ENCODE assay signal across 11 cellular contexts in the genomic region with DNA sequence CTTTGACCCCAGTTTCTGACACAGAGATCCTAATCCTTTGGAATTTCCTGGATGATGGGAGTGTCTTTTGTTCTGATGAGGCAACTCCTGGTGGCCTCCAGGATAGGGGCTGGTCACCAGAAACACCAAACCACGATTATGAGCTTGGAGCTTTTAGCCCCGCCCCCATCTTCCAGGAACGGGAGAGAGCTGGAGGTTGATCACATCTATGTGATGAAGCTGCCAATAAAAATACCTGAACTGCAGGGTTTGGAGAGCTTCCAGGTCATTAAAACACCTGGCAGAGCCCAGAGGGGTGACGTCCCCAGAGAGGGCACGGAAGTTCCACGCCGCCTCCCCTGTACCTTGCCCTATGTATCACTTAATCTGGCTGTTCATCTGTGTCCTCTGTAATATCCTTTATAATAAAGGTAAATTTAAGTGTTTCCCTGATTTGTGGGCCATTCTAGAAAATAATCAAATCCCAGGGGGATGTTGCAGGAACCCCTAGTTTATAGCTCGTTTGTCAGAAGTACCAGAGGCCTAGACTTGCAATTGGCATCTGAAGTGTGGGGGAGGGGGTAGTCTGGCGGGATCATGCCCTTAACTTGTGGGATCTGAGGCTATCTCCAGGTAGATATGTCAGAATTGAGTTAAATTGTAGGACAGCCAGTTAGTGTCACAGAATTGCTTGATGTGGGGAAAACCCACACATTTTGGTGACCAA. TPM values are rescaled to one million over a fixed set of nuclear protein-coding genes. Genes with fewer than 3 reads are reported as not detected.
DNase-seq lines count a peak whose midpoint lies in the region; ATAC-seq and TF ChIP-seq lines count a peak whose summit lies in the region.
"Had no signal": no experiment of that assay in that cellular context is flagged by ENCODE, and none has a peak within 500 bp of the region (broad histone marks: within the 10 kb centered on the region; RNA-seq: fewer than 3 reads in every experiment).

No MANE protein-coding gene starts in this region.

- WGBS in liver = 38% methylated on average over 9 of the region's 9 CpGs

- H3K27me3 ChIP-seq in liver (ENCODE audit: control insufficient read depth in 4 of 4, insufficient read depth in 4 of 4, low read length in 3 of 4) = no peaks in the 10 kb centered on the region
- H3K27me3 ChIP-seq: cardiac muscle cell, left lung had no signal

- ATAC-seq in GM19463 (IDR thresholded peaks at IDR 0.05; ENCODE audit: unreplicated experiment) = no peak
- ATAC-seq: left lung had no signal

- H3K36me3 ChIP-seq in liver (ENCODE audit: control insufficient read depth in 4 of 4, insufficient read depth in 3 of 4, low read depth in 1 of 4, low read length in 3 of 4) = peaks cover 0 to 16% (median 7%) of the 10 kb centered on the region in 4 donors

- TF ChIP-seq CTCF in liver (IDR thresholded peaks at IDR 0.05; ENCODE audit: low read depth, low read length, missing input control) = no peak

- TF ChIP-seq RAD21 in liver (IDR thresholded peaks at IDR 0.05) = peak in 1 of 2 donors; percentile 47

- peaks cover 2 to 9% (median 4%) of the 10 kb centered on the region in 4 donors for H3K4me1 ChIP-seq in liver (ENCODE audit: control insufficient read depth in 4 of 4, insufficient read depth in 4 of 4, low read length in 3 of 4)

- peak overlapping the region; percentile 67 to 78 for H3K27ac ChIP-seq in liver (ENCODE audit: low read depth in 1 of 2, low read length in 2 of 2)
- H3K27ac ChIP-seq: cardiac muscle cell, left lung had no signal

- DNase-seq in SIG-M5 treated with dmso at 0.1 percent for 504 hours (lab: John Stamatoyannopoulos, UW; ENCODE audit: unreplicated experiment) = peak; percentile 18
- no peak for DNase-seq in SIG-M5 (lab: John Stamatoyannopoulos, UW)
- DNase-seq in amniotic epithelial cell (ENCODE audit: low read depth) = peak; percentile 36
- DNase-seq in ureter (ENCODE audit: low spot score) = peak; percentile 59
- DNase-seq in CD1c-positive myeloid dendritic cell (ENCODE audit: extremely low spot score) = no peak
- DNase-seq in NCI-H1092 (lab: John Stamatoyannopoulos, UW) = no peak
- DNase-seq: left lung, retina had no signal

- H3K9ac ChIP-seq in liver (ENCODE audit: low read depth in 1 of 2, low read length in 2 of 2) = peak overlapping the region in 1 of 2 donors; percentile 2

- H3K4me3 ChIP-seq in liver (ENCODE audit: low read depth in 1 of 3, low read length in 3 of 3) = no peak overlapping the region
- H3K4me3 ChIP-seq: cardiac muscle cell, left lung had no signal

- no peaks in the 10 kb centered on the region for H3K9me3 ChIP-seq in liver (ENCODE audit: control insufficient read depth in 4 of 4, low read length in 3 of 4)
- H3K9me3 ChIP-seq: left lung had no signal

TF ChIP-seq in liver, 16 proteins besides CTCF, POLR2A, EP300 and RAD21:
- TF ChIP-seq GABPA (IDR thresholded peaks at IDR 0.05 in 1 of 2, conservative IDR thresholded peaks at IDR 0.05 in 1 of 2) (peak in 1 of 2 donors; percentile 36), YY1 (IDR thresholded peaks at IDR 0.05) (peak; percentile 41), JUND (IDR thresholded peaks at IDR 0.05) (peak; percentile 43 to 62), RXRA (IDR thresholded peaks at IDR 0.05) (peak; percentile 82 to 87), SP1 (IDR thresholded peaks at IDR 0.05) (peak; percentile 87), HNF4G (IDR thresholded peaks at IDR 0.05) (no peak), HNF4A (conservative IDR thresholded peaks at IDR 0.05) (peak; percentile 88 to 95), NR2F2 (IDR thresholded peaks at IDR 0.05) (peak; percentile 40), FOXA2 (IDR thresholded peaks at IDR 0.05) (peak; percentile 39), FOXA1 (IDR thresholded peaks at IDR 0.05) (no peak), EGR1 (IDR thresholded peaks at IDR 0.05; ENCODE audit: low read depth in 2 of 2) (peak in 1 of 2 donors; percentile 27)
- TF ChIP-seq, protein P1, sequence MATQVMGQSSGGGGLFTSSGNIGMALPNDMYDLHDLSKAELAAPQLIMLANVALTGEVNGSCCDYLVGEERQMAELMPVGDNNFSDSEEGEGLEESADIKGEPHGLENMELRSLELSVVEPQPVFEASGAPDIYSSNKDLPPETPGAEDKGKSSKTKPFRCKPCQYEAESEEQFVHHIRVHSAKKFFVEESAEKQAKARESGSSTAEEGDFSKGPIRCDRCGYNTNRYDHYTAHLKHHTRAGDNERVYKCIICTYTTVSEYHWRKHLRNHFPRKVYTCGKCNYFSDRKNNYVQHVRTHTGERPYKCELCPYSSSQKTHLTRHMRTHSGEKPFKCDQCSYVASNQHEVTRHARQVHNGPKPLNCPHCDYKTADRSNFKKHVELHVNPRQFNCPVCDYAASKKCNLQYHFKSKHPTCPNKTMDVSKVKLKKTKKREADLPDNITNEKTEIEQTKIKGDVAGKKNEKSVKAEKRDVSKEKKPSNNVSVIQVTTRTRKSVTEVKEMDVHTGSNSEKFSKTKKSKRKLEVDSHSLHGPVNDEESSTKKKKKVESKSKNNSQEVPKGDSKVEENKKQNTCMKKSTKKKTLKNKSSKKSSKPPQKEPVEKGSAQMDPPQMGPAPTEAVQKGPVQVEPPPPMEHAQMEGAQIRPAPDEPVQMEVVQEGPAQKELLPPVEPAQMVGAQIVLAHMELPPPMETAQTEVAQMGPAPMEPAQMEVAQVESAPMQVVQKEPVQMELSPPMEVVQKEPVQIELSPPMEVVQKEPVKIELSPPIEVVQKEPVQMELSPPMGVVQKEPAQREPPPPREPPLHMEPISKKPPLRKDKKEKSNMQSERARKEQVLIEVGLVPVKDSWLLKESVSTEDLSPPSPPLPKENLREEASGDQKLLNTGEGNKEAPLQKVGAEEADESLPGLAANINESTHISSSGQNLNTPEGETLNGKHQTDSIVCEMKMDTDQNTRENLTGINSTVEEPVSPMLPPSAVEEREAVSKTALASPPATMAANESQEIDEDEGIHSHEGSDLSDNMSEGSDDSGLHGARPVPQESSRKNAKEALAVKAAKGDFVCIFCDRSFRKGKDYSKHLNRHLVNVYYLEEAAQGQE (IDR thresholded peaks at IDR 0.05) = peak; percentile 8
- TF ChIP-seq, protein P2, sequence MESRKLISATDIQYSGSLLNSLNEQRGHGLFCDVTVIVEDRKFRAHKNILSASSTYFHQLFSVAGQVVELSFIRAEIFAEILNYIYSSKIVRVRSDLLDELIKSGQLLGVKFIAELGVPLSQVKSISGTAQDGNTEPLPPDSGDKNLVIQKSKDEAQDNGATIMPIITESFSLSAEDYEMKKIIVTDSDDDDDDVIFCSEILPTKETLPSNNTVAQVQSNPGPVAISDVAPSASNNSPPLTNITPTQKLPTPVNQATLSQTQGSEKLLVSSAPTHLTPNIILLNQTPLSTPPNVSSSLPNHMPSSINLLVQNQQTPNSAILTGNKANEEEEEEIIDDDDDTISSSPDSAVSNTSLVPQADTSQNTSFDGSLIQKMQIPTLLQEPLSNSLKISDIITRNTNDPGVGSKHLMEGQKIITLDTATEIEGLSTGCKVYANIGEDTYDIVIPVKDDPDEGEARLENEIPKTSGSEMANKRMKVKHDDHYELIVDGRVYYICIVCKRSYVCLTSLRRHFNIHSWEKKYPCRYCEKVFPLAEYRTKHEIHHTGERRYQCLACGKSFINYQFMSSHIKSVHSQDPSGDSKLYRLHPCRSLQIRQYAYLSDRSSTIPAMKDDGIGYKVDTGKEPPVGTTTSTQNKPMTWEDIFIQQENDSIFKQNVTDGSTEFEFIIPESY (IDR thresholded peaks at IDR 0.05) = no peak
- TF ChIP-seq, protein P3, sequence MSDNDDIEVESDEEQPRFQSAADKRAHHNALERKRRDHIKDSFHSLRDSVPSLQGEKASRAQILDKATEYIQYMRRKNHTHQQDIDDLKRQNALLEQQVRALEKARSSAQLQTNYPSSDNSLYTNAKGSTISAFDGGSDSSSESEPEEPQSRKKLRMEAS (IDR thresholded peaks at IDR 0.05) = peak; percentile 21
- TF ChIP-seq, protein P4, sequence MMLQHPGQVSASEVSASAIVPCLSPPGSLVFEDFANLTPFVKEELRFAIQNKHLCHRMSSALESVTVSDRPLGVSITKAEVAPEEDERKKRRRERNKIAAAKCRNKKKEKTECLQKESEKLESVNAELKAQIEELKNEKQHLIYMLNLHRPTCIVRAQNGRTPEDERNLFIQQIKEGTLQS (IDR thresholded peaks at IDR 0.05) = no peak

RNA-seq across cellular contexts. Expression of a gene that starts 21.2 kb away (rescaled TPM):
- 10 to 100 TPM; 18.3 to 21.2 TPM for total RNA-seq in liver
- polyA plus RNA-seq in liver = 1 to 10 TPM; 7.1 TPM
- total RNA-seq in ureter = 36.5 TPM

Comparison
In these comparisons a context has a peak if more than half of its experiments do, and no peak if none do; other contexts are left out.
1. DNase-seq: peak in SIG-M5 treated with dmso at 0.1 percent for 504 hours (single experiment), amniotic epithelial cell (single experiment) and ureter (single experiment); none in SIG-M5 (single experiment), CD1c-positive myeloid dendritic cell (single experiment) and NCI-H1092 (single experiment).